29 cellular contexts compared by ENCODE assay signal in genomic region chr15:80924278-80924677, GRCh38.
"Had no signal": no experiment of that assay in that cellular context is flagged by ENCODE, and none has a peak within 500 bp of the region (broad histone marks: within the 10 kb centered on the region; RNA-seq: fewer than 3 reads in every experiment).

No MANE protein-coding gene starts in this region.

- H3K36me3 ChIP-seq: neutrophil, ovary, right lobe of liver, sigmoid colon, thoracic aorta, thyroid gland had no signal

- H3K9me3 ChIP-seq: neutrophil, ovary, psoas muscle, right lobe of liver, sigmoid colon, stomach, thoracic aorta, thyroid gland, tibial nerve, upper lobe of left lung, vagina had no signal

- H3K4me3 Mint-ChIP-seq: naive thymus-derived CD8-positive, alpha-beta T cell; natural killer cell treated with Interleukin-12 subunit alpha and Interleukin-12 subunit beta and Interleukin-15 and Interleukin-18, amount 100 ng/mL, for 72 hours; nephron progenitor cell; stimulated activated memory B cell treated with anti-CD40 and anti-IgM and Interleukin-4, amounts not matched to agents 10 μg/mL and 1 μg/mL and 100 μg/mL, for 72 hours; stimulated activated naive CD8-positive, alpha-beta T cell treated with anti-CD3 and anti-CD28 coated beads, Interleukin-15, Interleukin-2, amounts not matched to agents 100 ng/mL and 50 ng/mL, for 24 hours had no signal

- H3K9me3 Mint-ChIP-seq: naive thymus-derived CD8-positive, alpha-beta T cell; natural killer cell treated with Interleukin-12 subunit alpha and Interleukin-12 subunit beta and Interleukin-15 and Interleukin-18, amount 100 ng/mL, for 72 hours; nephron progenitor cell; stimulated activated memory B cell treated with anti-CD40 and anti-IgM and Interleukin-4, amounts not matched to agents 10 μg/mL and 1 μg/mL and 100 μg/mL, for 72 hours; stimulated activated naive CD8-positive, alpha-beta T cell treated with anti-CD3 and anti-CD28 coated beads, Interleukin-15, Interleukin-2, amounts not matched to agents 100 ng/mL and 50 ng/mL, for 24 hours had no signal

- H3K27ac ChIP-seq: neutrophil, ovary, parathyroid adenoma, psoas muscle, right lobe of liver, sigmoid colon, stomach, thoracic aorta, thyroid gland, tibial nerve, upper lobe of left lung, vagina had no signal

- H3K4me1 Mint-ChIP-seq: stimulated activated memory B cell treated with anti-CD40 and anti-IgM and Interleukin-4, amounts not matched to agents 10 μg/mL and 1 μg/mL and 100 μg/mL, for 72 hours had no signal

- H2AFZ ChIP-seq: parathyroid adenoma had no signal

- H3K4me3 ChIP-seq: ovary, psoas muscle, right lobe of liver, sigmoid colon, stomach, thoracic aorta, thyroid gland, tibial nerve, upper lobe of left lung, vagina had no signal

- H3K27me3 ChIP-seq: neutrophil, ovary, right lobe of liver, sigmoid colon, stomach, thyroid gland, tibial nerve, upper lobe of left lung, vagina had no signal

- H3K79me2 ChIP-seq: parathyroid adenoma had no signal

- ATAC-seq: naive thymus-derived CD8-positive, alpha-beta T cell; natural killer cell treated with Interleukin-12 subunit alpha and Interleukin-12 subunit beta and Interleukin-15 and Interleukin-18, amount 100 ng/mL, for 72 hours; psoas muscle; right cardiac atrium; right lobe of liver; stimulated activated memory B cell treated with anti-CD40 and anti-IgM and Interleukin-4, amounts not matched to agents 10 μg/mL and 1 μg/mL and 100 μg/mL, for 72 hours had no signal

- H3K27ac Mint-ChIP-seq: naive thymus-derived CD8-positive, alpha-beta T cell; natural killer cell treated with Interleukin-12 subunit alpha and Interleukin-12 subunit beta and Interleukin-15 and Interleukin-18, amount 100 ng/mL, for 72 hours; nephron progenitor cell; progenitor cell of endocrine pancreas; stimulated activated memory B cell treated with anti-CD40 and anti-IgM and Interleukin-4, amounts not matched to agents 10 μg/mL and 1 μg/mL and 100 μg/mL, for 72 hours; stimulated activated naive CD8-positive, alpha-beta T cell treated with anti-CD3 and anti-CD28 coated beads, Interleukin-15, Interleukin-2, amounts not matched to agents 100 ng/mL and 50 ng/mL, for 24 hours had no signal

- H3K36me3 Mint-ChIP-seq: natural killer cell treated with Interleukin-12 subunit alpha and Interleukin-12 subunit beta and Interleukin-15 and Interleukin-18, amount 100 ng/mL, for 72 hours had no signal

- H3K4me1 ChIP-seq: parathyroid adenoma, psoas muscle, right lobe of liver, sigmoid colon, stomach, thyroid gland, tibial nerve, upper lobe of left lung, vagina had no signal

- H3K9ac ChIP-seq: parathyroid adenoma had no signal

- H3K27me3 Mint-ChIP-seq: naive thymus-derived CD8-positive, alpha-beta T cell; natural killer cell treated with Interleukin-12 subunit alpha and Interleukin-12 subunit beta and Interleukin-15 and Interleukin-18, amount 100 ng/mL, for 72 hours; stimulated activated memory B cell treated with anti-CD40 and anti-IgM and Interleukin-4, amounts not matched to agents 10 μg/mL and 1 μg/mL and 100 μg/mL, for 72 hours; stimulated activated naive CD8-positive, alpha-beta T cell treated with anti-CD3 and anti-CD28 coated beads, Interleukin-15, Interleukin-2, amounts not matched to agents 100 ng/mL and 50 ng/mL, for 24 hours had no signal

- DNase-seq: naive thymus-derived CD8-positive, alpha-beta T cell; nephron progenitor cell; nucleus accumbens; ovary; posterior cingulate gyrus; psoas muscle; right cardiac atrium; right lobe of liver; sigmoid colon; small intestine; stimulated activated CD4-positive, alpha-beta T cell treated with anti-CD3 and anti-CD28 coated beads, Interleukin-12 subunit alpha, Interleukin-12 subunit beta, amount 100 ng/mL, for 4 hours; stimulated activated CD4-positive, alpha-beta T cell treated with anti-CD3 and anti-CD28 coated beads, Interleukin-1b, Interleukin-23, amount 100 ng/mL, for 48 hours; stimulated activated CD4-positive, alpha-beta T cell treated with anti-CD3 and anti-CD28 coated beads, Interleukin-4, amount 100 ng/mL, for 1 hour; stimulated activated CD4-positive, alpha-beta T cell treated with anti-CD3 and anti-CD28 coated beads, Interleukin-4, amount 100 ng/mL, for 4 hours; stimulated activated CD8-positive, alpha-beta memory T cell treated with anti-CD3 and anti-CD28 coated beads, Interleukin-4, amount 100 ng/mL, for 48 hours; stimulated activated naive CD4-positive, alpha-beta T cell treated with Interleukin-2 at 50 U/mL for 16 hours; stomach; thyroid gland; trophoblast cell; upper lobe of left lung had no signal
